24 cellular contexts compared by ENCODE assay signal in genomic region chr4:117420966-117421365, GRCh38.
"Had no signal": no experiment of that assay in that cellular context is flagged by ENCODE, and none has a peak within 500 bp of the region (broad histone marks: within the 10 kb centered on the region; RNA-seq: fewer than 3 reads in every experiment).

No MANE protein-coding gene starts in this region.

- H3K27me3 ChIP-seq: heart left ventricle, right lobe of liver, stomach, testis, thyroid gland, transverse colon, upper lobe of right lung had no signal

- H3K4me2 ChIP-seq: smooth muscle cell had no signal

- H3K9me3 ChIP-seq: psoas muscle, right lobe of liver, stomach, testis, thyroid gland, transverse colon, upper lobe of right lung had no signal

- H3K4me1 ChIP-seq: heart left ventricle, left ventricle myocardium inferior, parathyroid adenoma, psoas muscle, right lobe of liver, stomach, testis, thyroid gland, transverse colon, upper lobe of right lung had no signal

- H3K27ac ChIP-seq: heart left ventricle, left ventricle myocardium inferior, parathyroid adenoma, psoas muscle, right lobe of liver, stomach, testis, thyroid gland, transverse colon, upper lobe of right lung had no signal

- H2AFZ ChIP-seq: parathyroid adenoma had no signal

- H3K36me3 ChIP-seq: heart left ventricle, left ventricle myocardium inferior, right lobe of liver, stomach, thyroid gland, transverse colon, upper lobe of right lung had no signal

- H3K4me3 ChIP-seq: heart left ventricle, left ventricle myocardium inferior, lung, psoas muscle, right lobe of liver, smooth muscle cell, stomach, testis, thyroid gland, transverse colon, upper lobe of right lung had no signal

- FAIRE-seq: islet of Langerhans, kidney, urothelium cell line had no signal

- DNase-seq: heart left ventricle; hypothalamus; immature natural killer cell; kidney; left colon; left ventricle myocardium inferior; naive thymus-derived CD8-positive, alpha-beta T cell; nucleus accumbens; psoas muscle; right lobe of liver; stimulated activated CD4-positive, alpha-beta T cell treated with anti-CD3 and anti-CD28 coated beads, Interleukin-1b, Interleukin-23, amount 100 ng/mL, for 48 hours; stimulated activated CD4-positive, alpha-beta T cell treated with anti-CD3 and anti-CD28 coated beads, Interleukin-4, amount 100 ng/mL, for 1 hour; stimulated activated naive B cell treated with anti-CD40 and anti-IgM and Interleukin-4, amounts not matched to agents 10 μg/mL and 1 μg/mL and 100 μg/mL, for 72 hours; stimulated activated naive CD8-positive, alpha-beta T cell treated with anti-CD3 and anti-CD28 coated beads, Interleukin-15, Interleukin-2, amounts not matched to agents 100 U/mL and 50 U/mL, for 24 hours; stomach; testis; thyroid gland; transverse colon; upper lobe of right lung had no signal

- H3K9ac ChIP-seq: parathyroid adenoma had no signal
